In genomic region chr1:174967845-174968705, GRCh38 we compare ENCODE assay signal across 10 cellular contexts. TPM values are rescaled to one million over a fixed set of nuclear protein-coding genes. Genes with fewer than 3 reads are reported as not detected.
DNase-seq lines count a peak whose midpoint lies in the region; ATAC-seq, FAIRE-seq and TF ChIP-seq lines count a peak whose summit lies in the region.
"Had no signal": no experiment of that assay in that cellular context is flagged by ENCODE, and none has a peak within 500 bp of the region (broad histone marks: within the 10 kb centered on the region; RNA-seq: fewer than 3 reads in every experiment).

No MANE protein-coding gene starts in this region.

- TF ChIP-seq POLR2A in HepG2 (IDR thresholded peaks at IDR 0.05; ENCODE audit: insufficient read depth in 1 of 2, low read depth in 2 of 2, low read length in 2 of 2) (no peak), tibial nerve (IDR thresholded peaks at IDR 0.05) (no peak)

- H3K27me3 ChIP-seq in HepG2 (ENCODE audit: control insufficient read depth in 1 of 2, insufficient read depth in 2 of 2, low read length in 2 of 2) (no peaks in the 10 kb centered on the region), tibial nerve (no peaks in the 10 kb centered on the region)
- H3K27me3 ChIP-seq: breast epithelium had no signal

- peak overlapping the region; percentile 96 for H3K27ac Mint-ChIP-seq in activated CD4-positive, alpha-beta T cell treated with anti-CD3 and anti-CD28 coated beads, Interleukin-2, amount 10 ng/mL, durations not matched to agents 7 days and 5 days
- H3K27ac Mint-ChIP-seq in activated CD8-positive, alpha-beta T cell treated with anti-CD3 and anti-CD28 coated beads for 36 hours, result peak overlapping the region; percentile 81

- no peak for TF ChIP-seq RAD21 in HepG2 (CRISPR knock-in tag; IDR thresholded peaks at IDR 0.05)

- no peak for DNase-seq in activated CD4-positive, alpha-beta T cell treated with anti-CD3 and anti-CD28 coated beads, Interleukin-2, amount 10 ng/mL, durations not matched to agents 7 days and 5 days
- no peak for DNase-seq in activated CD4-positive, alpha-beta T cell treated with anti-CD3 and anti-CD28 coated beads for 4 hours
- DNase-seq in activated CD8-positive, alpha-beta T cell treated with anti-CD3 and anti-CD28 coated beads for 36 hours, result no peak
- DNase-seq in HepG2 (ENCODE audit: low spot score), result no peak
- no peak for DNase-seq in tibial nerve (ENCODE audit: low spot score in 2 of 2)
- DNase-seq: retina had no signal

- H3K4me1 ChIP-seq in HepG2 (ENCODE audit: insufficient read depth, low read length) (peaks cover 36% of the 10 kb centered on the region), tibial nerve (peaks cover 0 to 62% (median 34%) of the 10 kb centered on the region in 4 donors)

- no peak for TF ChIP-seq CTCF in activated CD8-positive, alpha-beta T cell treated with anti-CD3 and anti-CD28 coated beads for 36 hours (IDR thresholded peaks at IDR 0.05)
- TF ChIP-seq CTCF in HepG2 (CRISPR knock-in tag; IDR thresholded peaks at IDR 0.05) (no peak), tibial nerve (IDR thresholded peaks at IDR 0.05) (no peak)

- H3K36me3 Mint-ChIP-seq in activated CD4-positive, alpha-beta T cell treated with anti-CD3 and anti-CD28 coated beads, Interleukin-2, amount 10 ng/mL, durations not matched to agents 7 days and 5 days (ENCODE audit: low read depth), result peaks cover 28% of the 10 kb centered on the region
- H3K36me3 Mint-ChIP-seq in activated CD8-positive, alpha-beta T cell treated with anti-CD3 and anti-CD28 coated beads for 36 hours (ENCODE audit: low read depth), result peaks cover 4% of the 10 kb centered on the region

- no peak overlapping the region for H3K9ac ChIP-seq in HepG2 (ENCODE audit: insufficient read depth, low read depth, low read length)

- H3K4me3 Mint-ChIP-seq in activated CD4-positive, alpha-beta T cell treated with anti-CD3 and anti-CD28 coated beads, Interleukin-2, amount 10 ng/mL, durations not matched to agents 7 days and 5 days, result peak overlapping the region; percentile 63
- H3K4me3 Mint-ChIP-seq in activated CD8-positive, alpha-beta T cell treated with anti-CD3 and anti-CD28 coated beads for 36 hours, result peak overlapping the region; percentile 51

- in situ Hi-C loops in HepG2 (cut with HindIII; ENCODE audit: extremely low pct_ligation_motif_present, low pct_unique_long_range_greater_than_20kb), result no loop called here

- intact Hi-C loops in activated CD8-positive, alpha-beta T cell treated with anti-CD3 and anti-CD28 coated beads for 36 hours (cut with micrococcal nuclease), result no loop called here
- intact Hi-C loops in HepG2 (cut with micrococcal nuclease; ENCODE audit: unreplicated experiment), result loop anchor here (2.0 kb wide), 1 partner anchor 13 kb away; no protein-coding TSS in a partner anchor

- BruUV-seq in HepG2 (replicated peaks; lab: Mats Ljungman, UMichigan), result no TSS peak

- peaks cover 85% of the 10 kb centered on the region for H3K4me1 Mint-ChIP-seq in activated CD4-positive, alpha-beta T cell treated with anti-CD3 and anti-CD28 coated beads, Interleukin-2, amount 10 ng/mL, durations not matched to agents 7 days and 5 days
- H3K4me1 Mint-ChIP-seq in activated CD8-positive, alpha-beta T cell treated with anti-CD3 and anti-CD28 coated beads for 36 hours (ENCODE audit: low read depth), result peaks cover 73% of the 10 kb centered on the region

- H3K4me3 ChIP-seq in HepG2 (replicated peaks in 1 of 3; ENCODE audit: insufficient read depth in 1 of 3, low read depth in 2 of 3, low read length in 3 of 3), result no peak overlapping the region
- no peak overlapping the region for H3K4me3 ChIP-seq in tibial nerve
- H3K4me3 ChIP-seq: breast epithelium had no signal

- POLR2A ChIA-PET in activated CD4-positive, alpha-beta T cell treated with anti-CD3 and anti-CD28 coated beads, Interleukin-2, amount 10 ng/mL, durations not matched to agents 7 days and 5 days (lab: Charles Lee), result interaction anchor here (1.0 to 3.1 kb wide), 2 partner anchors 31 to 168 kb away, joined by 4 to 10 read pairs; partner anchors contain the start of gene CACYBP
- POLR2A ChIA-PET in activated CD8-positive, alpha-beta T cell treated with anti-CD3 and anti-CD28 coated beads for 36 hours (lab: Charles Lee), result interaction anchor here (0.6 to 1.3 kb wide), 6 partner anchors 12 to 1101 kb away, joined by 3 to 5 read pairs (median 4); partner anchors contain the start of gene MRPS14
- POLR2A ChIA-PET in HepG2 (lab: Yijun Ruan, JAX), result interaction anchor here (1.4 kb wide), 1 partner anchor 31 kb away, joined by 3 read pairs; no protein-coding TSS in a partner anchor

- no peak overlapping the region for H3K4me2 ChIP-seq in HepG2 (ENCODE audit: low read depth, low read length)

- no peaks in the 10 kb centered on the region for H3K9me3 Mint-ChIP-seq in activated CD4-positive, alpha-beta T cell treated with anti-CD3 and anti-CD28 coated beads, Interleukin-2, amount 10 ng/mL, durations not matched to agents 7 days and 5 days
- no peaks in the 10 kb centered on the region for H3K9me3 Mint-ChIP-seq in activated CD8-positive, alpha-beta T cell treated with anti-CD3 and anti-CD28 coated beads for 36 hours

- ATAC-seq in activated CD8-positive, alpha-beta T cell treated with anti-CD3 and anti-CD28 coated beads for 36 hours, result no peak
- ATAC-seq in HepG2 (no peak), GM18870 (IDR thresholded peaks at IDR 0.05; ENCODE audit: unreplicated experiment) (no peak), HG03354 (IDR thresholded peaks at IDR 0.05; ENCODE audit: poor library complexity, severe bottlenecking, unreplicated experiment) (no peak), GM21360 (IDR thresholded peaks at IDR 0.05; ENCODE audit: unreplicated experiment) (no peak)

- H3K27ac ChIP-seq in HepG2 (ENCODE audit: extremely low read length, insufficient read depth, low read length) (peak overlapping the region; percentile 16), tibial nerve (peak overlapping the region in 3 of 4 donors; percentile 36 to 71 (median 63))

- no peaks in the 10 kb centered on the region for H3K79me2 ChIP-seq in HepG2 (ENCODE audit: insufficient read depth, low read length)

- WGBS in HepG2 (ENCODE audit: low lambda C conversion rate), result 61% methylated on average over 4 of the region's 4 CpGs
- WGBS in tibial nerve, 2 donors, result 60 to 72% methylated on average over 4 of the region's 4 CpGs

- H2AFZ ChIP-seq in HepG2 (ENCODE audit: low read length), result no peak overlapping the region

- no peaks in the 10 kb centered on the region for H3K9me3 ChIP-seq in HepG2 (ENCODE audit: low read length)
- no peaks in the 10 kb centered on the region for H3K9me3 ChIP-seq in tibial nerve
- H3K9me3 ChIP-seq: breast epithelium had no signal

- TF ChIP-seq EP300 in HepG2 (IDR thresholded peaks at IDR 0.05; ENCODE audit: low read depth in 2 of 2, low read length in 2 of 2) (no peak), HepG2 (CRISPR knock-in tag; IDR thresholded peaks at IDR 0.05; ENCODE audit: borderline replicate concordance) (no peak), tibial nerve (IDR thresholded peaks at IDR 0.05) (peak in 1 of 2 donors; percentile 23)

- CTCF ChIA-PET in activated CD4-positive, alpha-beta T cell treated with anti-CD3 and anti-CD28 coated beads, Interleukin-2, amount 10 ng/mL, durations not matched to agents 7 days and 5 days (lab: Charles Lee), result interaction anchor here (0.6 to 1.9 kb wide), 4 partner anchors 14 to 823 kb away, joined by 3 to 5 read pairs (median 3); partner anchors contain the start of gene CACYBP
- CTCF ChIA-PET in activated CD8-positive, alpha-beta T cell treated with anti-CD3 and anti-CD28 coated beads for 36 hours (lab: Charles Lee), result interaction anchor here (1.0 to 3.1 kb wide), 6 partner anchors 11 to 32 kb away, joined by 3 to 18 read pairs (median 5); partner anchors contain the start of gene CACYBP
- CTCF ChIA-PET in HepG2 (lab: Yijun Ruan, JAX; ENCODE audit: low intra/inter-chr PET ratio, low total read pairs), result no interaction called here

- FAIRE-seq in HepG2 (lab: Jason Lieb, UNC), result no peak

- H3K36me3 ChIP-seq in HepG2 (replicated peaks in 1 of 2; ENCODE audit: control insufficient read depth in 1 of 2, insufficient read depth in 2 of 2, low read length in 2 of 2) (no peaks in the 10 kb centered on the region), tibial nerve (no peaks in the 10 kb centered on the region)
- H3K36me3 ChIP-seq: breast epithelium had no signal

- no peaks in the 10 kb centered on the region for H4K20me1 ChIP-seq in HepG2 (ENCODE audit: insufficient read depth, low read length)

- H3K27me3 Mint-ChIP-seq in activated CD4-positive, alpha-beta T cell treated with anti-CD3 and anti-CD28 coated beads, Interleukin-2, amount 10 ng/mL, durations not matched to agents 7 days and 5 days, result no peaks in the 10 kb centered on the region
- peaks cover 1% of the 10 kb centered on the region for H3K27me3 Mint-ChIP-seq in activated CD8-positive, alpha-beta T cell treated with anti-CD3 and anti-CD28 coated beads for 36 hours

RNA-seq across cellular contexts. Expression of gene CACYBP, which starts 31.7 kb away (rescaled TPM):
- 100 to 1,000 TPM; 198 to 207 TPM for total RNA-seq in activated CD4-positive, alpha-beta T cell treated with anti-CD3 and anti-CD28 coated beads, Interleukin-2, amount 10 ng/mL, durations not matched to agents 7 days and 5 days
- 100 to 1,000 TPM; 307 to 346 TPM for total RNA-seq in activated CD8-positive, alpha-beta T cell treated with anti-CD3 and anti-CD28 coated beads for 36 hours
- 183 and 247 TPM in 2 replicates for total RNA-seq in HepG2 (2016; rRNA removed; fragmentation: Illumina TruSeq; extraction: Trizol)
- total RNA-seq in HepG2 (2016; cell fraction: cytosol; rRNA removed; fragmentation: Illumina TruSeq; extraction: Trizol; ENCODE audit: low read depth), result 30.4 and 49.6 TPM in 2 replicates
- 174 and 253 TPM in 2 replicates for total RNA-seq in HepG2 (2016; cell fraction: insoluble cytoplasmic fraction; rRNA removed; fragmentation: Illumina TruSeq; extraction: Trizol)
- total RNA-seq in HepG2 (2016; cell fraction: membrane; rRNA removed; fragmentation: Illumina TruSeq; extraction: Trizol), result 59.8 and 73.6 TPM in 2 replicates
- 71.5 and 73.7 TPM in 2 replicates for total RNA-seq in HepG2 (2016; cell fraction: nucleus; rRNA removed; fragmentation: Illumina TruSeq; extraction: Trizol)
- polyA plus RNA-seq in HepG2 (2011; rRNA removed), result 14.4 and 18.4 TPM in 2 replicates
- 16.9 and 18.9 TPM in 2 replicates for polyA plus RNA-seq in HepG2 (2011; cell fraction: cytosol; rRNA removed)
- polyA plus RNA-seq in HepG2 (2011; cell fraction: nucleus; rRNA removed), result 6.2 and 30.3 TPM in 2 replicates
- 63.3 and 84.9 TPM in 2 replicates for polyA plus RNA-seq in HepG2 (2012)
- polyA plus RNA-seq in HepG2 (2016; cell fraction: cytosol; fragmentation: Illumina TruSeq; extraction: Trizol; ENCODE audit: low read depth), result 27.7 and 44.6 TPM in 2 replicates
- polyA plus RNA-seq in HepG2 (2016; cell fraction: insoluble cytoplasmic fraction; fragmentation: Illumina TruSeq; extraction: Trizol; ENCODE audit: low read depth), result 258 and 299 TPM in 2 replicates
- 37.6 and 44.0 TPM in 2 replicates for polyA plus RNA-seq in HepG2 (2016; cell fraction: membrane; fragmentation: Illumina TruSeq; extraction: Trizol; ENCODE audit: low read depth)
- polyA plus RNA-seq in HepG2 (2016; cell fraction: nucleus; fragmentation: Illumina TruSeq; extraction: Trizol; ENCODE audit: insufficient read depth, low read depth), result 94.4 and 105 TPM in 2 replicates
- 7.8 and 17.6 TPM in 2 replicates for polyA minus RNA-seq in HepG2 (2011; rRNA and poly(A)+ RNA removed; ENCODE audit: low replicate concordance)
- 13.6 and 15.7 TPM in 2 replicates for polyA minus RNA-seq in HepG2 (2011; cell fraction: cytosol; rRNA and poly(A)+ RNA removed)
- 22.3 and 32.9 TPM in 2 replicates for polyA minus RNA-seq in HepG2 (2011; cell fraction: nucleus; rRNA and poly(A)+ RNA removed)
- total RNA-seq in tibial nerve, result 100 to 1,000 TPM in 1 of 4 donors, 10 to 100 TPM in 3; 60.8 to 165 (median 78.2) TPM

RNA-seq across cellular contexts. Expression of gene MRPS14, which starts 55.1 kb away (rescaled TPM):
- total RNA-seq in activated CD4-positive, alpha-beta T cell treated with anti-CD3 and anti-CD28 coated beads, Interleukin-2, amount 10 ng/mL, durations not matched to agents 7 days and 5 days, result 10 to 100 TPM; 34.5 to 34.6 TPM
- 10 to 100 TPM; 42.1 to 45.7 TPM for total RNA-seq in activated CD8-positive, alpha-beta T cell treated with anti-CD3 and anti-CD28 coated beads for 36 hours
- total RNA-seq in HepG2 (2016; rRNA removed; fragmentation: Illumina TruSeq; extraction: Trizol) (43.2 and 52.7 TPM in 2 replicates), tibial nerve (10 to 100 TPM; 18.8 to 33.4 (median 26.2) TPM)
- 9.3 and 9.4 TPM in 2 replicates for total RNA-seq in HepG2 (2016; cell fraction: cytosol; rRNA removed; fragmentation: Illumina TruSeq; extraction: Trizol; ENCODE audit: low read depth)
- 44.1 and 58.4 TPM in 2 replicates for total RNA-seq in HepG2 (2016; cell fraction: insoluble cytoplasmic fraction; rRNA removed; fragmentation: Illumina TruSeq; extraction: Trizol)
- 13.3 and 14.6 TPM in 2 replicates for total RNA-seq in HepG2 (2016; cell fraction: membrane; rRNA removed; fragmentation: Illumina TruSeq; extraction: Trizol)
- 19.0 and 20.8 TPM in 2 replicates for total RNA-seq in HepG2 (2016; cell fraction: nucleus; rRNA removed; fragmentation: Illumina TruSeq; extraction: Trizol)
- polyA plus RNA-seq in HepG2 (2011; rRNA removed), result 32.0 and 36.6 TPM in 2 replicates
- 20.4 and 26.8 TPM in 2 replicates for polyA plus RNA-seq in HepG2 (2011; cell fraction: cytosol; rRNA removed)
- polyA plus RNA-seq in HepG2 (2011; cell fraction: nucleus; rRNA removed), result 14.8 and 19.5 TPM in 2 replicates
- polyA plus RNA-seq in HepG2 (2012), result 38.4 and 42.2 TPM in 2 replicates
- 11.7 and 12.1 TPM in 2 replicates for polyA plus RNA-seq in HepG2 (2016; cell fraction: cytosol; fragmentation: Illumina TruSeq; extraction: Trizol; ENCODE audit: low read depth)
- polyA plus RNA-seq in HepG2 (2016; cell fraction: insoluble cytoplasmic fraction; fragmentation: Illumina TruSeq; extraction: Trizol; ENCODE audit: low read depth), result 52.9 and 60.0 TPM in 2 replicates
- polyA plus RNA-seq in HepG2 (2016; cell fraction: membrane; fragmentation: Illumina TruSeq; extraction: Trizol; ENCODE audit: low read depth), result 11.2 and 11.7 TPM in 2 replicates
- 32.8 and 35.8 TPM in 2 replicates for polyA plus RNA-seq in HepG2 (2016; cell fraction: nucleus; fragmentation: Illumina TruSeq; extraction: Trizol; ENCODE audit: insufficient read depth, low read depth)
- 11.8 and 20.3 TPM in 2 replicates for polyA minus RNA-seq in HepG2 (2011; rRNA and poly(A)+ RNA removed; ENCODE audit: low replicate concordance)
- 9.5 and 10.3 TPM in 2 replicates for polyA minus RNA-seq in HepG2 (2011; cell fraction: cytosol; rRNA and poly(A)+ RNA removed)
- polyA minus RNA-seq in HepG2 (2011; cell fraction: nucleus; rRNA and poly(A)+ RNA removed), result 25.4 and 25.8 TPM in 2 replicates
